Comparison of ENCODE assay signal across 12 cellular contexts in the genomic region with DNA sequence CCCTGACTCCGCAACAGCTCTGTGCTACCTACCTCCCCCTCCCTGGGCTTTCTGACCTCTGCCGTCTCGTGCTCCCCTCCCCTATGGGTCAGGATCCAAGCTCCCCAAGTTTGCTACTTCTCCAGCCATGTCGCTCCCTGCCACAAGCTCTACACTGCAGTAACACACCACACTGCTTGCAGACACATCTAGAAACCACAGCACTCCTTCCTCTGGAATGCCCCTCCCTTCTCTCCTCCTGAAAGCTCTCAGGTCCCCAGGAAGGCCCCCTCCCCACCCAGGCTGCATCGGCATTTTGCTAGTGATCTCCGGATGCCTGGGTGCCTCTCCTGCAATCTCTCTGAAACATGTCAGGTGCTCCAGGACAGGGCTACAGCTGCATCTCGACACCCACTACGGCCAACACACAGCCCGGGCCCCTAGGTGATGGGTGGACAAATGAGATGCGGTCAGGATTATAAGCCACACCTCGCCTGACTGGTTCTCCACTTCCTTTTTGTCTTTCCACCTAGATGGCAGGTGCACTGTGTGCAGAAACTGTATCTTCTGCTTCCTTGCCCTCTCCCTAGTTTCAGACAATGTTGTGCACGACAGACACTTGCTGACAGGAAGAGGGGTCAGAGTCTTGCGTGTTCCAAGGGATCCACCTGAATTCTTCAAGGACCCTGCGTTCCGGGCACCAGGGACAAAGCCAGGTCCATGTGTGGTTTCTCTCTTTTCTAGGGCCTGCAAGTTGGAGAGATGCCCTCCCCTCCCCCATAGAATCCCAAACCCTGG. TPM values are rescaled to one million over a fixed set of nuclear protein-coding genes. Genes with fewer than 3 reads are reported as not detected.
DNase-seq lines count a peak whose midpoint lies in the region; ATAC-seq, FAIRE-seq and TF ChIP-seq lines count a peak whose summit lies in the region.
"Had no signal": no experiment of that assay in that cellular context is flagged by ENCODE, and none has a peak within 500 bp of the region (broad histone marks: within the 10 kb centered on the region; RNA-seq: fewer than 3 reads in every experiment).

No MANE protein-coding gene starts in this region.

- H3K27me3 ChIP-seq in Peyer's patch (no peaks in the 10 kb centered on the region), testis (no peaks in the 10 kb centered on the region)
- no peaks in the 10 kb centered on the region for H3K27me3 ChIP-seq in CD8-positive, alpha-beta memory T cell (ENCODE audit: insufficient read depth, low read length, poor library complexity, severe bottlenecking)

- no peak for TF ChIP-seq POLR2A in GM12892 (IDR thresholded peaks at IDR 0.05; ENCODE audit: low read depth, low read length)
- no peak for TF ChIP-seq POLR2A in Peyer's patch (IDR thresholded peaks at IDR 0.05)
- no peak for TF ChIP-seq POLR2A in testis (IDR thresholded peaks at IDR 0.05)

- FAIRE-seq in GM12892 (lab: Jason Lieb, UNC) = no peak
- FAIRE-seq: astrocyte had no signal

- peaks cover 0 to 51% (median 7%) of the 10 kb centered on the region in 3 donors for H3K36me3 Mint-ChIP-seq in CD8-positive, alpha-beta memory T cell
- H3K36me3 Mint-ChIP-seq in immature natural killer cell = peaks cover 4 to 17% (median 11%) of the 10 kb centered on the region in 3 donors

- H3K4me1 Mint-ChIP-seq in CD8-positive, alpha-beta memory T cell = no peaks in the 10 kb centered on the region
- peaks cover 0 to 2% of the 10 kb centered on the region in 2 donors for H3K4me1 Mint-ChIP-seq in immature natural killer cell

- TF ChIP-seq CTCF in Peyer's patch (IDR thresholded peaks at IDR 0.05) (no peak), testis (IDR thresholded peaks at IDR 0.05) (no peak)

- peaks cover 0 to 5% (median 0%) of the 10 kb centered on the region in 4 donors for H3K4me1 ChIP-seq in Peyer's patch
- no peaks in the 10 kb centered on the region for H3K4me1 ChIP-seq in CD8-positive, alpha-beta memory T cell (ENCODE audit: insufficient read depth, low read length)
- no peaks in the 10 kb centered on the region for H3K4me1 ChIP-seq in testis

- no peak overlapping the region for H3K4me3 Mint-ChIP-seq in CD8-positive, alpha-beta memory T cell
- H3K4me3 Mint-ChIP-seq in immature natural killer cell = no peak overlapping the region

- DNase-seq in GM12892 (ENCODE audit: insufficient read length) (peak; percentile 72), Peyer's patch (peak in 2 of 3 donors; percentile 70 to 73), immature natural killer cell (no peak), testis (no peak)
- no peak for DNase-seq in CD8-positive, alpha-beta memory T cell
- DNase-seq in stimulated activated CD4-positive, alpha-beta T cell treated with anti-CD3 and anti-CD28 coated beads, Interleukin-4, amount 100 ng/mL, for 4 hours = no peak
- DNase-seq: Calu3, NCI-H526 treated with DMSO at 0.1 percent for 48 hours had no signal

- H3K36me3 ChIP-seq in Peyer's patch = peaks cover 0 to 11% (median 0%) of the 10 kb centered on the region in 3 donors
- peaks cover 8% of the 10 kb centered on the region for H3K36me3 ChIP-seq in CD8-positive, alpha-beta memory T cell (ENCODE audit: insufficient read depth, low read length)
- H3K36me3 ChIP-seq in testis (ENCODE audit: low read depth, missing control alignments) = no peaks in the 10 kb centered on the region

- CTCF ChIA-PET in CD8-positive, alpha-beta memory T cell (lab: Charles Lee) = no interaction called here

- WGBS in testis, 2 donors = 85 to 89% methylated on average over 15 of the region's 15 CpGs

- H3K27ac ChIP-seq in Peyer's patch (peak overlapping the region in 1 of 4 donors; percentile 33), testis (no peak overlapping the region)
- no peak overlapping the region for H3K27ac ChIP-seq in CD8-positive, alpha-beta memory T cell (ENCODE audit: low read depth, low read length)

- ATAC-seq in GM19438 (IDR thresholded peaks at IDR 0.05; ENCODE audit: low read depth, unreplicated experiment) (peak; percentile 89), HG02970 (IDR thresholded peaks at IDR 0.05; ENCODE audit: low FRiP score, unreplicated experiment) (peak; percentile 66)
- ATAC-seq: activated CD4-positive, CD25-positive, alpha-beta regulatory T cell treated with anti-CD3 and anti-CD28 coated beads, Interleukin-2, amount 50 U/mL, for 24 hours had no signal

- H3K4me3 ChIP-seq in Peyer's patch (peak overlapping the region in 1 of 4 donors; percentile 0), testis (no peak overlapping the region)
- H3K4me3 ChIP-seq in CD8-positive, alpha-beta memory T cell (ENCODE audit: low read length) = no peak overlapping the region

- peak overlapping the region in 2 of 8 donors; percentile 32 to 92 for H3K27ac Mint-ChIP-seq in CD8-positive, alpha-beta memory T cell
- no peak overlapping the region for H3K27ac Mint-ChIP-seq in immature natural killer cell

- H3K27me3 Mint-ChIP-seq in CD8-positive, alpha-beta memory T cell = no peaks in the 10 kb centered on the region
- no peaks in the 10 kb centered on the region for H3K27me3 Mint-ChIP-seq in immature natural killer cell (ENCODE audit: low read depth in 3 of 3)

- POLR2A ChIA-PET in CD8-positive, alpha-beta memory T cell (lab: Charles Lee) = no interaction called here

- H3K9me3 Mint-ChIP-seq in CD8-positive, alpha-beta memory T cell = no peaks in the 10 kb centered on the region
- no peaks in the 10 kb centered on the region for H3K9me3 Mint-ChIP-seq in immature natural killer cell

- H3K9me3 ChIP-seq in Peyer's patch = no peaks in the 10 kb centered on the region
- no peaks in the 10 kb centered on the region for H3K9me3 ChIP-seq in CD8-positive, alpha-beta memory T cell (ENCODE audit: low read length)
- H3K9me3 ChIP-seq in testis = no peaks in the 10 kb centered on the region

- intact Hi-C loops in testis (cut with DNase I; ENCODE audit: low total_unique reads) = no loop called here

RNA-seq across cellular contexts. Expression of a gene that starts 22.9 kb away (rescaled TPM):
- polyA plus RNA-seq in GM12892 (2012; ENCODE audit: missing spikeins) = 26.6 TPM
- total RNA-seq in Peyer's patch (10 to 100 TPM; 11.7 to 35.3 (median 23.6) TPM), testis (10 to 100 TPM; 25.9 to 33.8 TPM)
- total RNA-seq in CD8-positive, alpha-beta memory T cell = 10 to 100 TPM; 47.3 to 48.8 TPM
- polyA plus RNA-seq in CD8-positive, alpha-beta memory T cell = 20.4 TPM
- polyA plus RNA-seq in immature natural killer cell (10 to 100 TPM in 2 of 3 donors, 1 to 10 TPM in 1; 4.5 to 15.0 (median 10.5) TPM), testis (ENCODE audit: insufficient read depth, low read depth, low replicate concordance) (27.5 TPM)

RNA-seq across cellular contexts. Expression of a gene that starts 23.1 kb away (rescaled TPM):
- polyA plus RNA-seq in GM12892 (2012; ENCODE audit: missing spikeins) = 10.2 TPM
- total RNA-seq in Peyer's patch (10 to 100 TPM; 22.9 to 36.9 (median 29.5) TPM), testis (10 to 100 TPM; 27.4 to 36.3 TPM)
- 10 to 100 TPM; 17.9 to 19.0 TPM for total RNA-seq in CD8-positive, alpha-beta memory T cell
- polyA plus RNA-seq in CD8-positive, alpha-beta memory T cell = 14.2 TPM
- polyA plus RNA-seq in immature natural killer cell (10 to 100 TPM; 11.5 to 21.1 (median 13.7) TPM), testis (ENCODE audit: insufficient read depth, low read depth, low replicate concordance) (50.3 TPM)

Comparison
In these comparisons a context has a peak if more than half of its experiments do, and no peak if none do; other contexts are left out.
1. DNase-seq: peak in GM12892 (single experiment) and Peyer's patch (2 of 3); none in CD8-positive, alpha-beta memory T cell (0 of 5), immature natural killer cell (0 of 3), testis (single experiment) and stimulated activated CD4-positive, alpha-beta T cell treated with anti-CD3 and anti-CD28 coated beads, Interleukin-4, amount 100 ng/mL, for 4 hours (0 of 2).